Comparison of ENCODE assay signal across 9 cellular contexts in genomic region chr7:43313628-43314378, GRCh38.
"Had no signal": no experiment of that assay in that cellular context is flagged by ENCODE, and none has a peak within 500 bp of the region (broad histone marks: within the 10 kb centered on the region; RNA-seq: fewer than 3 reads in every experiment).

No MANE protein-coding gene starts in this region.

- H3K9me3 ChIP-seq: tibial artery, vagina had no signal

- H3K27ac Mint-ChIP-seq: activated CD8-positive, alpha-beta T cell treated with anti-CD3 and anti-CD28 coated beads, Interleukin-2, amount 10 ng/mL, durations not matched to agents 7 days and 5 days had no signal

- H3K36me3 ChIP-seq: tibial artery, vagina had no signal

- ATAC-seq: activated CD8-positive, alpha-beta T cell treated with anti-CD3 and anti-CD28 coated beads, Interleukin-2, amount 10 ng/mL, durations not matched to agents 7 days and 5 days had no signal

- DNase-seq: activated CD4-positive, alpha-beta T cell treated with anti-CD3 and anti-CD28 coated beads for 4 hours; activated CD8-positive, alpha-beta T cell treated with anti-CD3 and anti-CD28 coated beads, Interleukin-2, amount 10 ng/mL, durations not matched to agents 7 days and 5 days; effector CD4-positive, alpha-beta T cell; hippocampal formation; stimulated activated CD4-positive, alpha-beta T cell treated with anti-CD3 and anti-CD28 coated beads, Interleukin-4, amount 100 ng/mL, for 1 hour; tibial artery had no signal

- H3K4me3 Mint-ChIP-seq: activated CD8-positive, alpha-beta T cell treated with anti-CD3 and anti-CD28 coated beads, Interleukin-2, amount 10 ng/mL, durations not matched to agents 7 days and 5 days; neural crest cell had no signal

- H3K27ac ChIP-seq: coronary artery, tibial artery, vagina had no signal

- H3K27me3 ChIP-seq: tibial artery, vagina had no signal

- H3K4me3 ChIP-seq: coronary artery, tibial artery, vagina had no signal

- H3K9me3 Mint-ChIP-seq: neural crest cell had no signal

- H3K4me1 ChIP-seq: tibial artery, vagina had no signal
